23 cellular contexts compared by ENCODE assay signal in the genomic region with DNA sequence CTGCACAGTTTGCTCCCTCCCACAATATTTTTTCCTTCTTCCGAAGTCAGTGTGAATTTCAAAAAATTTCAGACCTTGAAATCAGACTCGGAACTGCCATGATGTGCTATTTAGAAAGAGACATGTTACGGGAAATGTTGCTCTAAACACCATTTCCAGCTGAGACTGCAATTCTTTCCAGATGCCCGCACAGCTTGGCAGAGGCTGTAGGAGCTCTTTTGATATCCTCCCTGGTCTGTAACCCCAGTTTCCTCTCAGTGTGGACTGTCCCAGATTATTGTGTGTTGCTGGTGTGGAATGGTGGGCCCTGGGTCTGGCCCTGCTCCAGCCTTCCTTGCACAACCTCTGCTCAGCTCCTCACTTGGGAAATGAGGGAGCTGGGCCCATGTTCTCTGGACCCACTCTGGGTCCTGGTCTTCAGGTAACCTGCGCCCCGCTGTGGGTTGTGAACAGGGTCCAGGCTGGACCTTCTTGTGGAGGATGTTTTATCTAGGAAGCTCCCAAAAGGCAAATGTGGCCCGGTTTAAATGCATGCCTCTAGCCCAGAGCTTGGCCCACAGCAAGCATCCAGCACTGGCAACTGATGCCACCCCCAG.
"Had no signal": no experiment of that assay in that cellular context is flagged by ENCODE, and none has a peak within 500 bp of the region (broad histone marks: within the 10 kb centered on the region; RNA-seq: fewer than 3 reads in every experiment).

No MANE protein-coding gene starts in this region.

- H3K27ac Mint-ChIP-seq: memory B cell; natural killer cell; stimulated activated memory B cell treated with anti-CD40 and anti-IgM and Interleukin-4, amounts not matched to agents 10 μg/mL and 1 μg/mL and 100 μg/mL, for 72 hours; stimulated activated naive CD8-positive, alpha-beta T cell treated with anti-CD3 and anti-CD28 coated beads, Interleukin-15, Interleukin-2, amounts not matched to agents 100 ng/mL and 50 ng/mL, for 24 hours had no signal

- H3K4me3 ChIP-seq: dorsolateral prefrontal cortex, heart right ventricle, lung, prostate gland, right atrium auricular region, smooth muscle cell, suprapubic skin, transverse colon, upper lobe of right lung, uterus had no signal

- H3K4me3 Mint-ChIP-seq: memory B cell; natural killer cell; stimulated activated memory B cell treated with anti-CD40 and anti-IgM and Interleukin-4, amounts not matched to agents 10 μg/mL and 1 μg/mL and 100 μg/mL, for 72 hours; stimulated activated naive CD8-positive, alpha-beta T cell treated with anti-CD3 and anti-CD28 coated beads, Interleukin-15, Interleukin-2, amounts not matched to agents 100 ng/mL and 50 ng/mL, for 24 hours had no signal

- H3K9me3 Mint-ChIP-seq: memory B cell; natural killer cell; stimulated activated naive CD8-positive, alpha-beta T cell treated with anti-CD3 and anti-CD28 coated beads, Interleukin-15, Interleukin-2, amounts not matched to agents 100 ng/mL and 50 ng/mL, for 24 hours had no signal

- DNase-seq: cerebellar nuclear complex; dorsolateral prefrontal cortex; effector CD4-positive, alpha-beta T cell; foreskin melanocyte; glutamatergic neuron; heart right ventricle; kidney; natural killer cell; stimulated activated CD4-positive, alpha-beta T cell treated with anti-CD3 and anti-CD28 coated beads, Interleukin-2, amount 100 ng/mL, for 24 hours; stimulated activated CD4-positive, alpha-beta T cell treated with anti-CD3 and anti-CD28 coated beads, Interleukin-4, amount 100 ng/mL, for 24 hours; transverse colon; upper lobe of right lung; uterus had no signal

- H3K36me3 Mint-ChIP-seq: memory B cell; natural killer cell; stimulated activated memory B cell treated with anti-CD40 and anti-IgM and Interleukin-4, amounts not matched to agents 10 μg/mL and 1 μg/mL and 100 μg/mL, for 72 hours had no signal

- H3K4me1 Mint-ChIP-seq: memory B cell; stimulated activated memory B cell treated with anti-CD40 and anti-IgM and Interleukin-4, amounts not matched to agents 10 μg/mL and 1 μg/mL and 100 μg/mL, for 72 hours had no signal

- H3K27me3 Mint-ChIP-seq: memory B cell had no signal

- ATAC-seq: heart right ventricle; left lobe of liver; natural killer cell; sciatic nerve; stimulated activated memory B cell treated with anti-CD40 and anti-IgM and Interleukin-4, amounts not matched to agents 10 μg/mL and 1 μg/mL and 100 μg/mL, for 72 hours had no signal
